Comparison of ENCODE assay signal across 33 cellular contexts in the genomic region with DNA sequence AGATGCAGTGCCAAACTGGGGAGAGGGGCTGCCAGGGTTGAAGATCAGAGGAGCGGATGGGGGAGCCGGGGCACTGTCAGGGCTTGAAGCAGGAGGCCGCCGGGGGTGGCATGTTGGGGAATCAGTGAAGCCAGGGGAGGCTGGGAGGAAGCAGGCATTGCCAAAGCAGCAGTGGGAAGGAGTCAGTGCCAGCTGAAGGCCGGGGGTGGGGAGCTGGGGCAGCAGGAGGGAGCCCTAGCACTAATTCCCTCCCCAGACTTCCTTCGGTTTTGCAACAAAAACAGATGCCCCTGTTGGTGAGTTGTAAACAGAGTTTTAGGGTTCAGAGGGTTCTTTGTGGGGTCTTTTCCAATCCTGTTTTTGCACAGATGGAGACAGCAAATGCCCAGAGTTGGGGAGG. TPM values are rescaled to one million over a fixed set of nuclear protein-coding genes. Genes with fewer than 3 reads are reported as not detected.
"Had no signal": no experiment of that assay in that cellular context is flagged by ENCODE, and none has a peak within 500 bp of the region (broad histone marks: within the 10 kb centered on the region; RNA-seq: fewer than 3 reads in every experiment).

No MANE protein-coding gene starts in this region.

- H3K27ac Mint-ChIP-seq: activated B cell treated with CpG ODN at 0.5 μM for 24 hours; activated naive CD8-positive, alpha-beta T cell; activated T-cell treated with anti-CD3 and anti-CD28 coated beads, Interleukin-2, amount 50 U/mL, for 72 hours; nephron; stimulated activated naive B cell treated with anti-CD40 and anti-IgM and Interleukin-4, amounts not matched to agents 10 μg/mL and 1 μg/mL and 100 μg/mL, for 72 hours; T-helper 17 cell had no signal

- H3K4me3 ChIP-seq: body of pancreas, gastroesophageal sphincter, pancreas, prostate gland, sigmoid colon, smooth muscle cell, suprapubic skin, tibial artery had no signal

- H3K9me3 ChIP-seq: body of pancreas, gastroesophageal sphincter, pancreas, prostate gland, sigmoid colon, suprapubic skin, tibial artery had no signal

- H3K4me3 Mint-ChIP-seq: activated B cell treated with CpG ODN at 0.5 μM for 24 hours; activated naive CD8-positive, alpha-beta T cell; activated T-cell treated with anti-CD3 and anti-CD28 coated beads, Interleukin-2, amount 50 U/mL, for 72 hours; nephron; stimulated activated naive B cell treated with anti-CD40 and anti-IgM and Interleukin-4, amounts not matched to agents 10 μg/mL and 1 μg/mL and 100 μg/mL, for 72 hours; T-helper 17 cell had no signal

- H3K9me3 Mint-ChIP-seq: activated B cell treated with CpG ODN at 0.5 μM for 24 hours; activated T-cell treated with anti-CD3 and anti-CD28 coated beads, Interleukin-2, amount 50 U/mL, for 72 hours; nephron; stimulated activated naive B cell treated with anti-CD40 and anti-IgM and Interleukin-4, amounts not matched to agents 10 μg/mL and 1 μg/mL and 100 μg/mL, for 72 hours had no signal

- H3K4me1 Mint-ChIP-seq: activated B cell treated with CpG ODN at 0.5 μM for 24 hours, nephron had no signal

- DNase-seq: activated B cell treated with CpG ODN at 0.5 μM for 24 hours; activated CD4-positive, alpha-beta T cell treated with anti-CD3 and anti-CD28 coated beads, Interleukin-2, amount 50 U/mL, for 4 hours; activated naive CD4-positive, alpha-beta T cell treated with Interleukin-2 at 50 U/mL for 16 hours; activated T-cell treated with anti-CD3 and anti-CD28 coated beads for 4 hours; activated T-cell treated with anti-CD3 and anti-CD28 coated beads, Interleukin-2, amount 50 U/mL, for 72 hours; body of pancreas; hippocampal formation; left cardiac atrium; left ventricle myocardium superior; pancreas; retina; sigmoid colon; stimulated activated CD4-positive, alpha-beta T cell treated with anti-CD3 and anti-CD28 coated beads, Interleukin-1b, Interleukin-23, amount 100 ng/mL, for 48 hours; stimulated activated CD4-positive, alpha-beta T cell treated with anti-CD3 and anti-CD28 coated beads, Interleukin-4, amount 100 ng/mL, for 4 hours; stimulated activated CD8-positive, alpha-beta memory T cell treated with anti-CD3 and anti-CD28 coated beads, Interleukin-4, amount 100 ng/mL, for 48 hours; stimulated activated naive B cell treated with anti-CD40 and anti-IgM and Interleukin-4, amounts not matched to agents 10 μg/mL and 1 μg/mL and 100 μg/mL, for 72 hours; T-helper 17 cell; tibial artery had no signal

- H3K4me2 ChIP-seq: smooth muscle cell had no signal

- H3K27ac ChIP-seq: body of pancreas, gastroesophageal sphincter, pancreas, prostate gland, sigmoid colon, suprapubic skin, tibial artery had no signal

- H3K36me3 Mint-ChIP-seq: activated naive CD8-positive, alpha-beta T cell; stimulated activated naive B cell treated with anti-CD40 and anti-IgM and Interleukin-4, amounts not matched to agents 10 μg/mL and 1 μg/mL and 100 μg/mL, for 72 hours had no signal

- H3K36me3 ChIP-seq: gastroesophageal sphincter, pancreas, prostate gland, sigmoid colon, suprapubic skin, tibial artery had no signal

- ATAC-seq: activated T-cell treated with anti-CD3 and anti-CD28 coated beads, Interleukin-2, amount 50 U/mL, for 72 hours; body of pancreas; gastroesophageal sphincter; left cardiac atrium; left ventricle myocardium superior; pancreas; stimulated activated naive B cell treated with anti-CD40 and anti-IgM and Interleukin-4, amounts not matched to agents 10 μg/mL and 1 μg/mL and 100 μg/mL, for 72 hours; T-helper 17 cell had no signal

- H3K27me3 ChIP-seq: body of pancreas, pancreas, sigmoid colon had no signal

- H3K4me1 ChIP-seq: body of pancreas, pancreas, prostate gland, sigmoid colon had no signal

RNA-seq across cellular contexts. Expression of a gene that starts 10.9 kb away (rescaled TPM):
- total RNA-seq: activated B cell treated with CpG ODN at 0.5 μM for 24 hours; activated T-cell treated with anti-CD3 and anti-CD28 coated beads, Interleukin-2, amount 50 U/mL, for 72 hours; body of pancreas; endothelial cell of umbilical vein; fibroblast of lung; fibroblast of villous mesenchyme; gastroesophageal sphincter; left cardiac atrium; left ventricle myocardium superior; lung microvascular endothelial cell; mucosa of gallbladder; pancreas; prostate gland; sigmoid colon; smooth muscle cell; suprapubic skin; T-helper 17 cell; ureter had no signal
- polyA plus RNA-seq: adipose tissue, esophagus, fibroblast of lung, keratinocyte, pancreas, smooth muscle cell had no signal
